ENCODE assay signal across 24 cellular contexts in genomic region chr12:111072299-111072698, GRCh38. TPM values are rescaled to one million over a fixed set of nuclear protein-coding genes. Genes with fewer than 3 reads are reported as not detected.
"Had no signal": no experiment of that assay in that cellular context is flagged by ENCODE, and none has a peak within 500 bp of the region (broad histone marks: within the 10 kb centered on the region; RNA-seq: fewer than 3 reads in every experiment).

No MANE protein-coding gene starts in this region.

- H3K9me3 ChIP-seq: colonic mucosa, esophagus squamous epithelium, pancreas, psoas muscle, right lobe of liver had no signal

- H3K27ac ChIP-seq: colonic mucosa, esophagus squamous epithelium, gastroesophageal sphincter, pancreas, psoas muscle, right lobe of liver, tibial nerve had no signal

- H3K9me3 Mint-ChIP-seq: natural killer cell treated with Interleukin-12 subunit alpha and Interleukin-12 subunit beta and Interleukin-15 and Interleukin-18, amount 100 ng/mL, for 72 hours; stimulated activated effector memory CD8-positive, alpha-beta T cell treated with anti-CD3 and anti-CD28 coated beads, Interleukin-12 subunit alpha, Interleukin-12 subunit beta, amount 100 ng/mL, for 72 hours; stimulated activated naive CD8-positive, alpha-beta T cell treated with anti-CD3 and anti-CD28 coated beads, Interleukin-15, Interleukin-2, amounts not matched to agents 100 ng/mL and 50 ng/mL, for 24 hours had no signal

- H3K27ac Mint-ChIP-seq: natural killer cell treated with Interleukin-12 subunit alpha and Interleukin-12 subunit beta and Interleukin-15 and Interleukin-18, amount 100 ng/mL, for 72 hours; stimulated activated effector memory CD8-positive, alpha-beta T cell treated with anti-CD3 and anti-CD28 coated beads, Interleukin-12 subunit alpha, Interleukin-12 subunit beta, amount 100 ng/mL, for 72 hours; stimulated activated naive CD8-positive, alpha-beta T cell treated with anti-CD3 and anti-CD28 coated beads, Interleukin-15, Interleukin-2, amounts not matched to agents 100 ng/mL and 50 ng/mL, for 24 hours had no signal

- H3K4me1 ChIP-seq: colonic mucosa, esophagus squamous epithelium, gastroesophageal sphincter, psoas muscle, tibial nerve had no signal

- ATAC-seq: gastroesophageal sphincter; left colon; left ventricle myocardium superior; natural killer cell treated with Interleukin-12 subunit alpha and Interleukin-12 subunit beta and Interleukin-15 and Interleukin-18, amount 100 ng/mL, for 72 hours; pancreas; psoas muscle; right lobe of liver; stimulated activated effector memory CD8-positive, alpha-beta T cell treated with anti-CD3 and anti-CD28 coated beads, Interleukin-12 subunit alpha, Interleukin-12 subunit beta, amount 100 ng/mL, for 72 hours had no signal

- H3K36me3 ChIP-seq: colonic mucosa, esophagus squamous epithelium, gastroesophageal sphincter, pancreas, right lobe of liver, tibial nerve had no signal

- H3K36me3 Mint-ChIP-seq: natural killer cell treated with Interleukin-12 subunit alpha and Interleukin-12 subunit beta and Interleukin-15 and Interleukin-18, amount 100 ng/mL, for 72 hours; stimulated activated effector memory CD8-positive, alpha-beta T cell treated with anti-CD3 and anti-CD28 coated beads, Interleukin-12 subunit alpha, Interleukin-12 subunit beta, amount 100 ng/mL, for 72 hours had no signal

- H3K4me3 Mint-ChIP-seq: natural killer cell treated with Interleukin-12 subunit alpha and Interleukin-12 subunit beta and Interleukin-15 and Interleukin-18, amount 100 ng/mL, for 72 hours; stimulated activated effector memory CD8-positive, alpha-beta T cell treated with anti-CD3 and anti-CD28 coated beads, Interleukin-12 subunit alpha, Interleukin-12 subunit beta, amount 100 ng/mL, for 72 hours; stimulated activated naive CD8-positive, alpha-beta T cell treated with anti-CD3 and anti-CD28 coated beads, Interleukin-15, Interleukin-2, amounts not matched to agents 100 ng/mL and 50 ng/mL, for 24 hours had no signal

- DNase-seq: colonic mucosa; dermis blood vessel endothelial cell; esophagus squamous epithelium; foreskin fibroblast; glutamatergic neuron; kidney; left colon; left ventricle myocardium superior; mesenchymal stem cell; midbrain; occipital lobe; pancreas; psoas muscle; retina; right lobe of liver; stimulated activated CD4-positive, alpha-beta T cell treated with anti-CD3 and anti-CD28 coated beads, Interleukin-4, amount 100 ng/mL, for 1 hour; stimulated activated CD8-positive, alpha-beta memory T cell treated with anti-CD3 and anti-CD28 coated beads, Interleukin-4, amount 100 ng/mL, for 48 hours had no signal

- H3K4me3 ChIP-seq: colonic mucosa, esophagus squamous epithelium, gastroesophageal sphincter, lung, pancreas, psoas muscle, right lobe of liver, tibial nerve had no signal

- H3K27me3 Mint-ChIP-seq: stimulated activated naive CD8-positive, alpha-beta T cell treated with anti-CD3 and anti-CD28 coated beads, Interleukin-15, Interleukin-2, amounts not matched to agents 100 ng/mL and 50 ng/mL, for 24 hours had no signal

- H3K27me3 ChIP-seq: colonic mucosa, pancreas, right lobe of liver, tibial nerve had no signal

RNA-seq across cellular contexts. Expression of gene CUX2, which starts 38.3 kb away (rescaled TPM):
- total RNA-seq: dermis blood vessel endothelial cell; epithelial cell of proximal tubule; esophagus squamous epithelium; gastroesophageal sphincter; left ventricle myocardium superior; natural killer cell treated with Interleukin-12 subunit alpha and Interleukin-12 subunit beta and Interleukin-15 and Interleukin-18, amount 100 ng/mL, for 72 hours had no signal
